Comparison of ENCODE assay signal across 20 cellular contexts in genomic region chrX:52216541-52216940, GRCh38. TPM values are rescaled to one million over a fixed set of nuclear protein-coding genes. Genes with fewer than 3 reads are reported as not detected.
DNase-seq lines count a peak whose midpoint lies in the region; ATAC-seq lines count a peak whose summit lies in the region.
"Had no signal": no experiment of that assay in that cellular context is flagged by ENCODE, and none has a peak within 500 bp of the region (broad histone marks: within the 10 kb centered on the region; RNA-seq: fewer than 3 reads in every experiment).

No MANE protein-coding gene starts in this region.

- H4K91ac ChIP-seq in neuronal stem cell (ENCODE audit: low read depth, low read length, poor library complexity), result no peak overlapping the region

- DNase-seq in Ammon's horn (ENCODE audit: low spot score) (peak; percentile 2), foreskin melanocyte (peak; percentile 85), neuronal stem cell (ENCODE audit: low spot score) (no peak), immature natural killer cell (no peak), substantia nigra (lab: John Stamatoyannopoulos, UW) (no peak)
- DNase-seq: BE2C; CD4-positive, alpha-beta T cell; CD8-positive, alpha-beta memory T cell; DMS 273 treated with DMSO at 0.1 percent for 48 hours; DMS79; EL; GDM1; H9 had no signal

- no peak overlapping the region for H2AK5ac ChIP-seq in neuronal stem cell (ENCODE audit: low read depth, low read length)

- H3K27ac ChIP-seq in neuronal stem cell (replicated peaks; ENCODE audit: low read length) (no peak overlapping the region), substantia nigra (ENCODE audit: low read depth, low read length, poor library complexity, severe bottlenecking) (no peak overlapping the region)
- H3K27ac ChIP-seq: 22Rv1; BLaER1 treated with 17β-estradiol and CSF1 and Interleukin-3, amounts not matched to agents 10 nM and 100 nM had no signal

- H3K27ac Mint-ChIP-seq in immature natural killer cell, result no peak overlapping the region
- H3K27ac Mint-ChIP-seq: CD4-positive, alpha-beta T cell; CD8-positive, alpha-beta memory T cell; GM23338; H9 had no signal

- peaks cover 0 to 1% (median 0%) of the 10 kb centered on the region in 6 donors for H3K9me3 Mint-ChIP-seq in immature natural killer cell
- H3K9me3 Mint-ChIP-seq: CD4-positive, alpha-beta T cell had no signal

- H3K9me3 ChIP-seq in neuronal stem cell (replicated peaks in 1 of 2; ENCODE audit: control insufficient read depth in 2 of 2, insufficient read depth in 1 of 2, low read depth in 1 of 2, low read length in 2 of 2), result no peaks in the 10 kb centered on the region
- H3K9me3 ChIP-seq: BE2C had no signal

- no peaks in the 10 kb centered on the region for H3K36me3 Mint-ChIP-seq in immature natural killer cell
- H3K36me3 Mint-ChIP-seq: CD14-positive monocyte; CD8-positive, alpha-beta memory T cell had no signal

- H3K36me3 ChIP-seq in neuronal stem cell (replicated peaks in 1 of 2; ENCODE audit: control insufficient read depth in 2 of 2, insufficient read depth in 2 of 2, low read length in 2 of 2), result no peaks in the 10 kb centered on the region
- H3K36me3 ChIP-seq: BE2C; BLaER1 treated with 17β-estradiol and CSF1 and Interleukin-3, amounts not matched to agents 10 nM and 100 nM had no signal

- no peaks in the 10 kb centered on the region for H3K79me1 ChIP-seq in neuronal stem cell (ENCODE audit: low read depth, low read length)

- H2AFZ ChIP-seq in neuronal stem cell (ENCODE audit: low read length), result no peak overlapping the region
- H2AFZ ChIP-seq: GM23338 had no signal

- H3K9ac ChIP-seq in neuronal stem cell (ENCODE audit: low read depth, low read length, poor library complexity), result no peak overlapping the region
- H3K9ac ChIP-seq: BLaER1 treated with 17β-estradiol and CSF1 and Interleukin-3, amounts not matched to agents 10 nM and 100 nM had no signal

- peak overlapping the region; percentile 26 for H2BK15ac ChIP-seq in neuronal stem cell (ENCODE audit: low read length)

- no peak overlapping the region for H3K4ac ChIP-seq in neuronal stem cell (ENCODE audit: low read length)

- H3K4me1 Mint-ChIP-seq in immature natural killer cell, result no peaks in the 10 kb centered on the region
- H3K4me1 Mint-ChIP-seq: CD14-positive monocyte; CD8-positive, alpha-beta memory T cell; GM23338 had no signal

- H2BK120ac ChIP-seq in neuronal stem cell (ENCODE audit: low read depth, low read length), result no peak overlapping the region

- no peak overlapping the region for H3K4me2 ChIP-seq in neuronal stem cell (ENCODE audit: insufficient read depth, low read length, poor library complexity, severe bottlenecking)
- H3K4me2 ChIP-seq: BLaER1 treated with 17β-estradiol and CSF1 and Interleukin-3, amounts not matched to agents 10 nM and 100 nM; GM23338 had no signal

- H3K27me3 ChIP-seq in neuronal stem cell (ENCODE audit: control insufficient read depth in 3 of 3, insufficient read depth in 3 of 3, low read depth in 1 of 3, low read length in 3 of 3), result no peaks in the 10 kb centered on the region
- H3K27me3 ChIP-seq: BE2C had no signal

- H3K4me3 Mint-ChIP-seq in immature natural killer cell, result no peak overlapping the region
- H3K4me3 Mint-ChIP-seq: CD14-positive monocyte; CD4-positive, alpha-beta T cell; CD8-positive, alpha-beta memory T cell; GM23338; H9 had no signal

- H3K18ac ChIP-seq in neuronal stem cell (ENCODE audit: low read length), result no peak overlapping the region

- H2BK12ac ChIP-seq in neuronal stem cell (ENCODE audit: low read length), result no peak overlapping the region

- H2BK5ac ChIP-seq in neuronal stem cell (ENCODE audit: low read length), result no peak overlapping the region

- H4K8ac ChIP-seq in neuronal stem cell (ENCODE audit: low read depth, low read length), result no peak overlapping the region

- H3K4me1 ChIP-seq in neuronal stem cell (ENCODE audit: control insufficient read depth in 2 of 2, insufficient read depth in 1 of 2, low read depth in 1 of 2, low read length in 2 of 2), result peaks cover 0 to 3% of the 10 kb centered on the region in 2 donors
- H3K4me1 ChIP-seq: BE2C; BLaER1 treated with 17β-estradiol and CSF1 and Interleukin-3, amounts not matched to agents 10 nM and 100 nM had no signal

- no peak overlapping the region for H3K4me3 ChIP-seq in neuronal stem cell (ENCODE audit: low read length in 2 of 2)
- H3K4me3 ChIP-seq: BLaER1 treated with 17β-estradiol and CSF1 and Interleukin-3, amounts not matched to agents 10 nM and 100 nM; GM12878; GM23338 had no signal

- H3K23ac ChIP-seq in neuronal stem cell (ENCODE audit: low read depth, low read length, poor library complexity), result no peak overlapping the region

- no peak for ATAC-seq in HG02588 (IDR thresholded peaks at IDR 0.05; ENCODE audit: unreplicated experiment)
- ATAC-seq: GM12878, HCT116 had no signal

- H3K27me3 Mint-ChIP-seq in immature natural killer cell (ENCODE audit: low read depth in 3 of 3), result peaks cover 2 to 7% (median 6%) of the 10 kb centered on the region in 3 donors

- H3K14ac ChIP-seq in neuronal stem cell (ENCODE audit: low read length), result no peak overlapping the region

- no CpG with 5 or more reads among the region's 3 CpGs for WGBS in neuronal stem cell (ENCODE audit: extremely low coverage in 2 of 2, insufficient read length in 2 of 2, insufficient replicate concordance in 1 of 2), 2 donors

RNA-seq across cellular contexts. Expression of gene MAGED4, which starts 31.9 kb away (rescaled TPM):
- 74.2 TPM for polyA plus RNA-seq in neuronal stem cell (2013, experiment 1 of 2)
- 61.2 TPM for polyA plus RNA-seq in neuronal stem cell (2013, experiment 2 of 2)
- polyA plus RNA-seq in immature natural killer cell, result not detected
- polyA plus RNA-seq: CD14-positive monocyte, GM12878 had no signal

Comparison
In these comparisons a context has a peak if more than half of its experiments do, and no peak if none do; other contexts are left out.
1. DNase-seq: peak in Ammon's horn (single experiment) and foreskin melanocyte (single experiment); none in neuronal stem cell (single experiment), immature natural killer cell (0 of 3) and substantia nigra (0 of 49).